In genomic region chr12:14384783-14385638, GRCh38 we compare ENCODE assay signal across 1 cellular context.
TF ChIP-seq lines count a peak whose summit lies in the region.

No MANE protein-coding gene starts in this region.

TF ChIP-seq in SK-N-SH, 30 proteins besides CTCF, POLR2A, EP300 and RAD21 (continued from another document):
- 0 out of 2 replicates have a peak, but pooled peaks have one; percentile 6 for TF ChIP-seq PBX3 (IDR thresholded peaks at IDR 0.05)
- TF ChIP-seq EZH2phosphoT487 (IDR thresholded peaks at IDR 0.05; ENCODE audit: borderline replicate concordance, low read depth): no peak
- TF ChIP-seq ZBTB33 (IDR thresholded peaks at IDR 0.05; ENCODE audit: borderline replicate concordance, low read depth): no peak; the same call in 1 of the 2 replicates
- TF ChIP-seq USF2 (IDR thresholded peaks at IDR 0.05; ENCODE audit: borderline replicate concordance, low read depth, low read length): no peak
- no peak; the same call in 1 of the 2 replicates for TF ChIP-seq RCOR1 (IDR thresholded peaks at IDR 0.05; ENCODE audit: low read length)
- TF ChIP-seq REST (IDR thresholded peaks at IDR 0.05; ENCODE audit: low read depth, low read length): 0 out of 2 replicates have a peak, but pooled peaks have one; percentile 13
- TF ChIP-seq RXRA (IDR thresholded peaks at IDR 0.05; ENCODE audit: borderline replicate concordance, low read depth): no peak
- TF ChIP-seq FOXJ3 (CRISPR knock-in tag; IDR thresholded peaks at IDR 0.05): no peak
- no peak for TF ChIP-seq FOXM1 (IDR thresholded peaks at IDR 0.05; ENCODE audit: low read depth)
- TF ChIP-seq, protein P1, sequence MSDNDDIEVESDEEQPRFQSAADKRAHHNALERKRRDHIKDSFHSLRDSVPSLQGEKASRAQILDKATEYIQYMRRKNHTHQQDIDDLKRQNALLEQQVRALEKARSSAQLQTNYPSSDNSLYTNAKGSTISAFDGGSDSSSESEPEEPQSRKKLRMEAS (IDR thresholded peaks at IDR 0.05; ENCODE audit: low read depth): peak; percentile 56; the same call in 1 of the 2 replicates
- TF ChIP-seq JUND (IDR thresholded peaks at IDR 0.05): peak; percentile 74
- no peak for TF ChIP-seq MEF2A (IDR thresholded peaks at IDR 0.05; ENCODE audit: borderline replicate concordance, low read depth)
- no peak for TF ChIP-seq FOSL2 (IDR thresholded peaks at IDR 0.05; ENCODE audit: borderline replicate concordance, low read depth)
- peak; percentile 96 for TF ChIP-seq YY1 (IDR thresholded peaks at IDR 0.05; ENCODE audit: low read depth)
- no peak for TF ChIP-seq SMC3 (IDR thresholded peaks at IDR 0.05; ENCODE audit: low read depth, low read length)
- 0 out of 2 replicates have a peak, but pooled peaks have one; percentile 4 for TF ChIP-seq NRF1 (IDR thresholded peaks at IDR 0.05; ENCODE audit: low read depth, low read length)
